ENCODE assay signal across 8 cellular contexts in genomic region chr1:157193702-157194391, GRCh38. TPM values are rescaled to one million over a fixed set of nuclear protein-coding genes. Genes with fewer than 3 reads are reported as not detected.
A peak's percentile ranks its signal among the peaks of the same experiment; 100 is the strongest.
DNase-seq lines count a peak whose midpoint lies in the region; ATAC-seq, FAIRE-seq and TF ChIP-seq lines count a peak whose summit lies in the region.

No MANE protein-coding gene starts in this region.

- H3K56ac ChIP-seq in H1 (replicated peaks; ENCODE audit: insufficient read length, low read depth, low read length) = no peak overlapping the region

- H3K18ac ChIP-seq in H1 (ENCODE audit: extremely low read depth, low read length) = no peak overlapping the region

- no peaks in the 10 kb centered on the region for H3K9me2 ChIP-seq in GM23248 (ENCODE audit: insufficient read depth)

- POLR2A ChIA-PET in activated CD4-positive, alpha-beta T cell treated with anti-CD3 and anti-CD28 coated beads for 36 hours (lab: Charles Lee) = no interaction called here
- POLR2A ChIA-PET in H1 (lab: Charles Lee; ENCODE audit: partially characterized antibody) = no interaction called here

- H3K79me1 ChIP-seq in H1 (ENCODE audit: low read depth, low read length) = no peaks in the 10 kb centered on the region

- H3K4me1 ChIP-seq in GM23248 (ENCODE audit: insufficient read depth) = no peaks in the 10 kb centered on the region
- H3K4me1 ChIP-seq in H1 (replicated peaks in 1 of 4; ENCODE audit: control insufficient read depth in 3 of 4, insufficient read depth in 4 of 4, low read length in 3 of 4) = peaks cover 0 to 2% (median under 1%) of the 10 kb centered on the region in 4 experiments; a peak in 1 of 7 replicates

- no peak overlapping the region for H2BK5ac ChIP-seq in H1 (ENCODE audit: low read depth, low read length)

- peak; percentile 59 for ATAC-seq in activated CD4-positive, alpha-beta T cell treated with anti-CD3 and anti-CD28 coated beads for 36 hours
- ATAC-seq in GM21381 (IDR thresholded peaks at IDR 0.05; ENCODE audit: unreplicated experiment) = no peak

- no peak overlapping the region for H2BK12ac ChIP-seq in H1 (ENCODE audit: low read depth, low read length)

- H3K4me3 Mint-ChIP-seq in activated CD4-positive, alpha-beta T cell treated with anti-CD3 and anti-CD28 coated beads for 36 hours = no peak overlapping the region

- H3K79me2 ChIP-seq in GM23248 (ENCODE audit: insufficient read depth) (no peaks in the 10 kb centered on the region), H1 (ENCODE audit: control insufficient read depth in 1 of 2, insufficient read depth in 2 of 2, low read length in 2 of 2) (no peaks in the 10 kb centered on the region)

- H3K23ac ChIP-seq in H1 (ENCODE audit: insufficient read length) = no peak overlapping the region

- H4K20me1 ChIP-seq in GM23248 (ENCODE audit: insufficient read depth) (no peaks in the 10 kb centered on the region), H1 (replicated peaks in 1 of 2; ENCODE audit: control insufficient read depth in 1 of 2, insufficient read depth in 2 of 2, low read length in 2 of 2) (no peaks in the 10 kb centered on the region)

- no peaks in the 10 kb centered on the region for H3K36me3 Mint-ChIP-seq in activated CD4-positive, alpha-beta T cell treated with anti-CD3 and anti-CD28 coated beads for 36 hours (ENCODE audit: low read depth)

- H4K8ac ChIP-seq in H1 (ENCODE audit: extremely low read depth, insufficient read depth, low read length) = no peak overlapping the region; the same call in 1 of the 2 replicates

- peak; percentile 68 for TF ChIP-seq CTCF in AG10803 (conservative IDR thresholded peaks at IDR 0.05; ENCODE audit: low read length)
- peak; percentile 67 to 84 (median 80) for TF ChIP-seq CTCF in H1 (IDR thresholded peaks at IDR 0.05; ENCODE audit: control extremely low read depth in 1 of 3, insufficient read depth in 1 of 3, low read depth in 1 of 3, low read length in 3 of 3)

- TF ChIP-seq EP300 in H1 (IDR thresholded peaks at IDR 0.05; ENCODE audit: borderline replicate concordance in 1 of 2, low read depth in 2 of 2, low read length in 2 of 2) = no peak

- no peak for TF ChIP-seq POLR2A in H1 (IDR thresholded peaks at IDR 0.05; ENCODE audit: control extremely low read depth in 1 of 2, low read depth in 2 of 2, low read length in 2 of 2)

- H3K9me3 Mint-ChIP-seq in activated CD4-positive, alpha-beta T cell treated with anti-CD3 and anti-CD28 coated beads for 36 hours (ENCODE audit: low read depth) = no peaks in the 10 kb centered on the region

- FAIRE-seq in H1 (lab: Jason Lieb, UNC) = peak; percentile 65

- H3K27me3 ChIP-seq in GM23248 (replicated peaks; ENCODE audit: insufficient read depth) (peaks cover 45% of the 10 kb centered on the region), H1 (replicated peaks in 1 of 4; ENCODE audit: control insufficient read depth in 3 of 4, extremely low read depth in 1 of 4, insufficient read depth in 3 of 4, low read length in 3 of 4) (no peaks in the 10 kb centered on the region; a peak in 2 of 7 replicates)

- peak; percentile 80 to 81 for TF ChIP-seq RAD21 in H1 (IDR thresholded peaks at IDR 0.05 in 1 of 2, conservative IDR thresholded peaks at IDR 0.05 in 1 of 2; ENCODE audit: low read depth in 2 of 2, low read length in 2 of 2)

- H3K27ac Mint-ChIP-seq in activated CD4-positive, alpha-beta T cell treated with anti-CD3 and anti-CD28 coated beads for 36 hours = no peak overlapping the region

- H3K36me3 ChIP-seq in GM23248 (ENCODE audit: low read depth) = no peaks in the 10 kb centered on the region
- no peaks in the 10 kb centered on the region for H3K36me3 ChIP-seq in H1 (ENCODE audit: control insufficient read depth in 2 of 4, insufficient read depth in 4 of 4, low read length in 3 of 4)

- no peaks in the 10 kb centered on the region for H3F3A ChIP-seq in GM23248 (ENCODE audit: insufficient read depth)

- no peak overlapping the region for H4K91ac ChIP-seq in H1 (replicated peaks; ENCODE audit: insufficient read length, low read length)

- no peak overlapping the region for H3K27ac ChIP-seq in GM23248
- no peak overlapping the region for H3K27ac ChIP-seq in H1 (ENCODE audit: low read depth, low read length)

- no peak overlapping the region for H2AFZ ChIP-seq in GM23248
- 0 out of 2 replicates have a peak overlapping the region, but pooled peaks have one; percentile 66 for H2AFZ ChIP-seq in H1 (ENCODE audit: low read length)

- intact Hi-C loops in activated CD4-positive, alpha-beta T cell treated with anti-CD3 and anti-CD28 coated beads for 36 hours (cut with DNase I, micrococcal nuclease) = loop anchor here (1.0 to 10.0 kb wide), 4 partner anchors 177 to 303 kb away; no protein-coding TSS in a partner anchor

- H3K4me2 ChIP-seq in GM23248 (ENCODE audit: unreplicated experiment) = no peak overlapping the region
- no peak overlapping the region; a peak in 1 of 4 replicates for H3K4me2 ChIP-seq in H1 (ENCODE audit: insufficient read depth in 1 of 2, low read depth in 2 of 2, low read length in 2 of 2)

- in situ Hi-C loops in GM23248 (cut with MboI) = loop anchor here (10.0 kb wide), 1 partner anchor 301 kb away; no protein-coding TSS in a partner anchor

- H4K5ac ChIP-seq in H1 (ENCODE audit: insufficient read length, low read depth, low read length) = no peak overlapping the region

- WGBS in GM23248 (ENCODE audit: low coverage in 1 of 2, low lambda C conversion rate in 2 of 2, missing lambda C conversion rate in 2 of 2), 2 experiments = 37 to 43% methylated on average over 20 of the region's 20 CpGs
- 61% methylated on average over 20 of the region's 20 CpGs; no CpG with 5 or more reads in 1 of the 2 experiments for WGBS in H1 (ENCODE audit: extremely low coverage in 1 of 2, insufficient coverage in 1 of 2, insufficient read length in 1 of 2, insufficient replicate concordance in 2 of 2, low coverage in 1 of 2, low lambda C conversion rate in 2 of 2, missing lambda C conversion rate in 1 of 2), 2 experiments

- H3K4me1 Mint-ChIP-seq in activated CD4-positive, alpha-beta T cell treated with anti-CD3 and anti-CD28 coated beads for 36 hours = no peaks in the 10 kb centered on the region

- CTCF ChIA-PET in activated CD4-positive, alpha-beta T cell treated with anti-CD3 and anti-CD28 coated beads for 36 hours (lab: Charles Lee) = interaction anchor here (1.2 to 1.9 kb wide), 2 partner anchors 250 to 302 kb away, joined by 3 to 9 read pairs; no protein-coding TSS in a partner anchor
- CTCF ChIA-PET in H1 (lab: Charles Lee; ENCODE audit: partially characterized antibody) = interaction anchor here (0.8 to 4.6 kb wide), 17 partner anchors 12 to 303 kb away, joined by 3 to 36 read pairs (median 4); no protein-coding TSS in a partner anchor

- H3K23me2 ChIP-seq in H1 (ENCODE audit: low read depth, low read length) = no peaks in the 10 kb centered on the region

- no peak overlapping the region for H2AK5ac ChIP-seq in H1 (ENCODE audit: low read depth, low read length)

- no peak overlapping the region for H2BK15ac ChIP-seq in H1 (ENCODE audit: low read length)

- H3K9ac ChIP-seq in GM23248 (no peak overlapping the region), H1 (replicated peaks in 1 of 4; ENCODE audit: extremely low read depth in 1 of 4, low read depth in 3 of 4, low read length in 3 of 4) (no peak overlapping the region)

- H3K4ac ChIP-seq in H1 (replicated peaks; ENCODE audit: insufficient read length, low read depth, low read length) = no peak overlapping the region

- no peak overlapping the region; the same call in 1 of the 2 replicates for H2BK20ac ChIP-seq in H1 (ENCODE audit: low read length)

- no peak overlapping the region for H2BK120ac ChIP-seq in H1 (replicated peaks; ENCODE audit: low read depth, low read length)

- no peak overlapping the region for H3K4me3 ChIP-seq in AG10803 (ENCODE audit: low read length)
- H3K4me3 ChIP-seq in GM23248 = no peak overlapping the region
- no peak overlapping the region for H3K4me3 ChIP-seq in H1 (ENCODE audit: extremely low read depth in 1 of 4, insufficient read depth in 2 of 4, low read depth in 3 of 4, low read length in 4 of 4)

- H3K14ac ChIP-seq in H1 (ENCODE audit: insufficient read length) = no peak overlapping the region

- DNase-seq in AG10803 (ENCODE audit: low read depth) = peak; percentile 54
- peak; percentile 70 for DNase-seq in GM23248
- peak; percentile 25 for DNase-seq in NCI-H226
- DNase-seq in activated CD4-positive, alpha-beta T cell treated with anti-CD3 and anti-CD28 coated beads for 36 hours = peak; percentile 83
- peak; percentile 53 to 95 for DNase-seq in H1 (ENCODE audit: low read depth in 1 of 2, low spot score in 2 of 2)
- peak; percentile 60 for DNase-seq in myocyte (ENCODE audit: low read depth)
- DNase-seq in superior temporal gyrus (ENCODE audit: extremely low spot score) = peak; percentile 79

- peaks cover 30% of the 10 kb centered on the region for H3K27me3 Mint-ChIP-seq in activated CD4-positive, alpha-beta T cell treated with anti-CD3 and anti-CD28 coated beads for 36 hours

- H3K9me3 ChIP-seq in GM23248 (ENCODE audit: low read depth) (no peaks in the 10 kb centered on the region), H1 (ENCODE audit: insufficient read depth in 2 of 2, low read depth in 1 of 2, low read length in 1 of 2) (no peaks in the 10 kb centered on the region)

TF ChIP-seq in H1, 55 proteins besides CTCF, POLR2A, EP300 and RAD21 (continues in another document):
- TF ChIP-seq SUZ12 (IDR thresholded peaks at IDR 0.05; ENCODE audit: low read length) (no peak), EGR1 (IDR thresholded peaks at IDR 0.05; ENCODE audit: borderline replicate concordance, low read depth, low read length) (no peak), KDM4A (IDR thresholded peaks at IDR 0.05; ENCODE audit: low read depth, low read length, severe bottlenecking) (no peak), SIN3A (conservative IDR thresholded peaks at IDR 0.05 in 1 of 2, IDR thresholded peaks at IDR 0.05 in 1 of 2; ENCODE audit: low read depth in 1 of 2, low read length in 2 of 2) (no peak)

RNA-seq across cellular contexts. Expression of gene ETV3, which starts 55.7 kb away (rescaled TPM):
- total RNA-seq in GM23248 (2014; rRNA removed; shearing (Covaris generic)) = 10.6 and 21.4 TPM in 2 replicates
- polyA plus RNA-seq in GM23248 (2016; fragmentation: Nextera tagmentation; extraction: Ambion mirVana) (4.8 and 5.2 TPM in 2 replicates), H1 (2011; rRNA removed) (6.0 and 7.0 TPM in 2 replicates)
- total RNA-seq in activated CD4-positive, alpha-beta T cell treated with anti-CD3 and anti-CD28 coated beads for 36 hours = 10 to 100 TPM; 32.0 to 36.7 TPM
- total RNA-seq in H1 (2021; fragmentation: NEBNext Ultra II Directional; extraction: Animal tissue kit (Norgen Biotek cat#: 25700)) = 23.8 and 26.6 TPM in 2 replicates
- polyA plus RNA-seq in H1 (2011; cell fraction: cytosol; rRNA removed) = 7.6 TPM
- 6.8 TPM for polyA plus RNA-seq in H1 (2011; cell fraction: nucleus; rRNA removed)
- polyA plus RNA-seq in H1 (2012, experiment 1 of 2) = 8.9 to 12.0 TPM (median 9.7 TPM) in 4 replicates
- polyA plus RNA-seq in H1 (2012, experiment 2 of 2) = 1.0 TPM
- 6.9 TPM for polyA plus RNA-seq in H1 (2013, experiment 1 of 2)
- polyA plus RNA-seq in H1 (2013, experiment 2 of 2) = 6.3 TPM
- 24.8 and 27.2 TPM in 2 replicates for polyA minus RNA-seq in H1 (2011; rRNA and poly(A)+ RNA removed)
- polyA minus RNA-seq in H1 (2011; cell fraction: cytosol; rRNA and poly(A)+ RNA removed) = 14.2 TPM
- polyA minus RNA-seq in H1 (2011; cell fraction: nucleus; rRNA and poly(A)+ RNA removed) = 19.3 TPM
- total RNA-seq in myocyte = 9.7 and 11.7 TPM in 2 replicates
- 12.2 TPM for polyA plus RNA-seq in myocyte (2012)

Comparison
In these comparisons a context has a peak if more than half of its experiments do, and no peak if none do; other contexts are left out.
1. DNase-seq: peak in every context shown above with its lines; median percentile 83 in activated CD4-positive, alpha-beta T cell treated with anti-CD3 and anti-CD28 coated beads for 36 hours; 79 in superior temporal gyrus; 74 in H1; 70 in GM23248; 60 in myocyte; 54 in AG10803; 25 in NCI-H226.